ENCODE assay signal across 8 cellular contexts in the genomic region with DNA sequence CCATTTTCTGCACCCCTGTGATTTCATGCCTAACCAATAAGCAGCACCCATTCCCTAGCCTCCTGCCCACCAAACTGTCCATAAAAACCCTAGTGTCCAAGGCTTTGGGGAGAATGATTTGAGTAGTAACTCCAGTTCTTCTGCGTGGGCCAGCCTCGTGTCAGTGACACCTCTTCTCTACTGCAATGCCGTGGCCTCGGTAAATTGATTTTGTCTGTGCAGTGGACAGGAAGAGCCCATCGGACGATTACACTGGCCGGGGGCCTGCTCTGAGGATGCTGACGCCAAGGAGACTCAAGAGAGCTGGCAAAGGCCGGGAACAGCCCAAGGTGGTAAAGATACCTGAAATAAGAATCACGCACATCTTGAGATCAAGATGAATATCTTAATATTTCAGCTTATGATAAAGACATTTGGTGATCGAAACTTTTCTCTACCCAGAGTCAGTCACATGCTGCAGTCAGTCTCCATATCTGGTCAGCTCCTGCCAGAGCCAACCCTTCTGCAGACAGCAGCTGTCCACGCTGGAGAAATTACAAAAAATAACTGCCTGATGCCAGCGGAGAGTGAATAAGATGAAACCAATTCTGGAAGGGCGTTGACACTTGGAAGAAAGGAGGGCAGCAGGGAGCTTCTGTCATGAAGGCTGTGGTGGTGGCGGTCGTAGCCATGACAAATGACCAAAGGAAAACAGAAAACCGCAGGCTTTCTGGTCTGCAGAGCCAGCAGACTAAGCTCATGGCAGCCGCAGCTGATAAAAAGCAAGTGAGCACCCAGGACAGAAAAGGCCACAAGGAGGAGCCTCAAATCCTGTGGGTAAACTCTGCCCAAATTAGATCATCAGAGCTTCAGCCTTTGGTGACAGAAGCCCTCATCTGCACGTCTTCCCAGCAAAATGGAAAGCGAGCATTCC. TPM values are rescaled to one million over a fixed set of nuclear protein-coding genes. Genes with fewer than 3 reads are reported as not detected.
DNase-seq lines count a peak whose midpoint lies in the region; ATAC-seq, FAIRE-seq and TF ChIP-seq lines count a peak whose summit lies in the region.

No MANE protein-coding gene starts in this region.

- H3K27ac Mint-ChIP-seq in T-helper 17 cell: peak overlapping the region; percentile 37
- peak overlapping the region in 4 of 9 donors; percentile 22 to 75 (median 46) for H3K27ac Mint-ChIP-seq in naive thymus-derived CD4-positive, alpha-beta T cell

- H3K9me3 Mint-ChIP-seq in naive thymus-derived CD4-positive, alpha-beta T cell: peaks cover 0 to 4% (median 0%) of the 10 kb centered on the region in 11 donors

- H3K27me3 Mint-ChIP-seq in T-helper 17 cell: peaks cover 6% of the 10 kb centered on the region
- H3K27me3 Mint-ChIP-seq in naive thymus-derived CD4-positive, alpha-beta T cell: peaks cover 0 to 14% (median 0%) of the 10 kb centered on the region in 5 donors

- DNase-seq in EH (ENCODE audit: low read depth): peak; percentile 4
- DNase-seq in HTR-8/SVneo (ENCODE audit: insufficient read length, low spot score): peak; percentile 29
- no peak for DNase-seq in T-helper 17 cell
- no peak for DNase-seq in left ventricle myocardium inferior
- DNase-seq in NCI-H524 treated with DMSO at 0.1 percent for 48 hours (lab: John Stamatoyannopoulos, UW): no peak
- DNase-seq in naive thymus-derived CD4-positive, alpha-beta T cell: no peak
- DNase-seq in HCEC 1CT: no peak
- no peak for DNase-seq in T-helper 1 cell

- POLR2A ChIA-PET in naive thymus-derived CD4-positive, alpha-beta T cell (lab: Charles Lee): interaction anchor here (1.2 kb wide), 1 partner anchor 34 kb away, joined by 3 read pairs; no protein-coding TSS in a partner anchor

- H3K27me3 ChIP-seq in left ventricle myocardium inferior (ENCODE audit: low read depth): peaks cover 8% of the 10 kb centered on the region
- H3K27me3 ChIP-seq in naive thymus-derived CD4-positive, alpha-beta T cell (ENCODE audit: control insufficient read depth in 2 of 2, insufficient read depth in 2 of 2, low read length in 2 of 2): no peaks in the 10 kb centered on the region

- peak; percentile 55 for TF ChIP-seq CTCF in left ventricle myocardium inferior (IDR thresholded peaks at IDR 0.05; ENCODE audit: borderline replicate concordance)

- no peak overlapping the region for H3K27ac ChIP-seq in left ventricle myocardium inferior (replicated peaks)
- no peak overlapping the region for H3K27ac ChIP-seq in naive thymus-derived CD4-positive, alpha-beta T cell (ENCODE audit: low read depth, low read length)

- peak overlapping the region; percentile 27 for H3K4me3 ChIP-seq in left ventricle myocardium inferior
- no peak overlapping the region for H3K4me3 ChIP-seq in naive thymus-derived CD4-positive, alpha-beta T cell (ENCODE audit: low read length)

- intact Hi-C loops in left ventricle myocardium inferior (cut with micrococcal nuclease): no loop called here
- intact Hi-C loops in naive thymus-derived CD4-positive, alpha-beta T cell (cut with micrococcal nuclease): loop anchor here (1.0 to 5.0 kb wide), 3 partner anchors 48 to 70 kb away; no protein-coding TSS in a partner anchor

- H3K4me1 ChIP-seq in left ventricle myocardium inferior: peaks cover 7% of the 10 kb centered on the region
- H3K4me1 ChIP-seq in naive thymus-derived CD4-positive, alpha-beta T cell (ENCODE audit: control insufficient read depth in 2 of 2, insufficient read depth in 2 of 2, low read length in 2 of 2): peaks cover 18 to 35% of the 10 kb centered on the region in 2 donors

- H3K4me3 Mint-ChIP-seq in T-helper 17 cell: no peak overlapping the region
- H3K4me3 Mint-ChIP-seq in naive thymus-derived CD4-positive, alpha-beta T cell: no peak overlapping the region

- peaks cover 37% of the 10 kb centered on the region for H3K4me1 Mint-ChIP-seq in T-helper 17 cell
- peaks cover 34 to 49% (median 45%) of the 10 kb centered on the region in 7 donors for H3K4me1 Mint-ChIP-seq in naive thymus-derived CD4-positive, alpha-beta T cell

- H3K36me3 ChIP-seq in left ventricle myocardium inferior: no peaks in the 10 kb centered on the region
- no peaks in the 10 kb centered on the region for H3K36me3 ChIP-seq in naive thymus-derived CD4-positive, alpha-beta T cell (ENCODE audit: control insufficient read depth in 2 of 3, insufficient read depth in 3 of 3, low read length in 3 of 3)

- H3K36me3 Mint-ChIP-seq in T-helper 17 cell (ENCODE audit: low read depth): no peaks in the 10 kb centered on the region
- H3K36me3 Mint-ChIP-seq in naive thymus-derived CD4-positive, alpha-beta T cell: peaks cover 0 to 7% (median 0%) of the 10 kb centered on the region in 5 donors

- H3K9me3 ChIP-seq in T-helper 17 cell (ENCODE audit: control insufficient read depth, low read length, poor library complexity, severe bottlenecking) (no peaks in the 10 kb centered on the region), left ventricle myocardium inferior (replicated peaks) (no peaks in the 10 kb centered on the region)
- no peaks in the 10 kb centered on the region for H3K9me3 ChIP-seq in naive thymus-derived CD4-positive, alpha-beta T cell (ENCODE audit: control insufficient read depth in 2 of 3, low read length in 3 of 3)

- FAIRE-seq in HTR-8/SVneo (lab: Jason Lieb, UNC): no peak

- CTCF ChIA-PET in naive thymus-derived CD4-positive, alpha-beta T cell (lab: Charles Lee): no interaction called here

- ATAC-seq in T-helper 17 cell: no peak
- ATAC-seq in naive thymus-derived CD4-positive, alpha-beta T cell: no peak

RNA-seq across cellular contexts. Expression of a gene that starts 29.1 kb away (rescaled TPM):
- total RNA-seq in T-helper 17 cell (under 1 TPM in 1 of 2 donors, not detected in 1; 0.47 TPM), left ventricle myocardium inferior (not detected)
- total RNA-seq in naive thymus-derived CD4-positive, alpha-beta T cell: under 1 TPM in 2 of 5 experiments, not detected in 3; 0.27 to 0.40 TPM
- polyA plus RNA-seq in naive thymus-derived CD4-positive, alpha-beta T cell: not detected

RNA-seq across cellular contexts. Expression of a gene that starts 46.7 kb away (rescaled TPM):
- total RNA-seq in T-helper 17 cell (10 to 100 TPM; 21.0 to 24.0 TPM), left ventricle myocardium inferior (3.8 TPM)
- 10 to 100 TPM; 15.1 to 23.2 (median 18.1) TPM for total RNA-seq in naive thymus-derived CD4-positive, alpha-beta T cell
- 1 to 10 TPM; 4.4 to 7.8 TPM for polyA plus RNA-seq in naive thymus-derived CD4-positive, alpha-beta T cell

Comparison
In these comparisons a context has a peak if more than half of its experiments do, and no peak if none do; other contexts are left out.
1. DNase-seq: peak in EH (single experiment) and HTR-8/SVneo (single experiment); none in T-helper 17 cell (0 of 3), left ventricle myocardium inferior (single experiment), NCI-H524 treated with DMSO at 0.1 percent for 48 hours (single experiment), naive thymus-derived CD4-positive, alpha-beta T cell (0 of 9), HCEC 1CT (single experiment) and T-helper 1 cell (0 of 5).